ENCODE assay signal across 37 cellular contexts in the genomic region with DNA sequence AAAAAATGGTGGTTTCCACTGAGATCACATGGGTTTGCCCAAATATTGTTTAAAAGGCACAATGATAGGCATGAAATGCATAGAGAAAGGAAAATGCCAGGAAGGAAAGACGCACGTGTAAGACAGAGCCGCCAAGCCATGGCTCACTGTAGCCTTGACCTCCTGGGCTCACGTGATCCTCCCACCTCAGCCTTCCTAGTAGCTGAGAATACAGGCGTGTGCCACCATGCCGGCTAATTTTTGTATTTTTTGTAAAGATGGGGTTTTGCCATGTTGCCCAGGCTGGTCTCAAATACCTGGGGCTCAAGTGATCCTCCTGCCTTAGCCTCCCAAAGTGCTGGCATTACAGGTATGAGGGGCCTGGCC. TPM values are rescaled to one million over a fixed set of nuclear protein-coding genes. Genes with fewer than 3 reads are reported as not detected.
"Had no signal": no experiment of that assay in that cellular context is flagged by ENCODE, and none has a peak within 500 bp of the region (broad histone marks: within the 10 kb centered on the region; RNA-seq: fewer than 3 reads in every experiment).

No MANE protein-coding gene starts in this region.

- DNase-seq: activated CD4-positive, alpha-beta T cell treated with anti-CD3 and anti-CD28 coated beads for 1 hour; activated CD4-positive, alpha-beta T cell treated with anti-CD3 and anti-CD28 coated beads, Interleukin-2, amount 10 ng/mL, durations not matched to agents 24 days and 14 days; activated CD4-positive, alpha-beta T cell treated with anti-CD3 and anti-CD28 coated beads, Interleukin-2, amount 50 U/mL, for 48 hours; activated CD4-positive, CD25-positive, alpha-beta regulatory T cell; activated CD8-positive, alpha-beta T cell treated with anti-CD3 and anti-CD28 coated beads, Interleukin-2, amount 10 ng/mL, durations not matched to agents 7 days and 5 days; activated gamma-delta T cell; activated naive CD4-positive, alpha-beta T cell treated with Interleukin-2 at 50 U/mL for 16 hours; activated T-cell treated with anti-CD3 and anti-CD28 coated beads, Interleukin-2, amount 50 U/mL, for 24 hours; aorta; brain microvascular endothelial cell; central memory CD4-positive, alpha-beta T cell; MM.1S; MV-4-11; NCI-H1092; NCI-H1436 treated with DMSO at 0.1 percent for 48 hours; NCI-H1694 treated with DMSO at 0.1 percent for 48 hours; NCI-H2029; NCI-H2171; NCI-H510A; NCI-H526; NCI-H748 treated with DMSO at 0.1 percent for 48 hours; NK-92 treated with Interleukin-12 subunit alpha and Interleukin-12 subunit beta, amount 100 ng/mL, for 24 hours; PC-9; SIG-M5; SW 1271; T-helper 1 cell; T-helper 2 cell; T-helper 9 cell; WERI-Rb-1 had no signal

- H3K4me2 ChIP-seq: PC-9 had no signal

- H3K36me3 ChIP-seq: brain microvascular endothelial cell, WERI-Rb-1 had no signal

- H3K27ac ChIP-seq: brain microvascular endothelial cell, PC-9, RWPE1, WERI-Rb-1 had no signal

- H3K9me3 Mint-ChIP-seq: activated CD4-positive, alpha-beta T cell treated with anti-CD3 and anti-CD28 coated beads, Interleukin-2, amount 10 ng/mL, durations not matched to agents 24 days and 14 days; activated naive CD4-positive, alpha-beta T cell treated with anti-CD3 and anti-CD28 coated beads, Interleukin-2, amount 50 U/mL, for 72 hours; activated T-cell treated with anti-CD3 and anti-CD28 coated beads, Interleukin-2, amount 50 U/mL, for 24 hours; activated T-helper 2 cell treated with anti-CD3 and anti-CD28 coated beads, Interferon-gamma antibody, Interleukin-2, Interleukin-4, amounts not matched to agents 10 μg/mL and 5 μg/mL and 100 μg/mL, durations not matched to agents 14 hours and 24 hours and 36 hours had no signal

- H3K4me3 Mint-ChIP-seq: activated CD4-positive, alpha-beta T cell treated with anti-CD3 and anti-CD28 coated beads, Interleukin-2, amount 10 ng/mL, durations not matched to agents 24 days and 14 days; activated CD8-positive, alpha-beta T cell treated with anti-CD3 and anti-CD28 coated beads, Interleukin-2, amount 10 ng/mL, durations not matched to agents 7 days and 5 days; activated T-cell treated with anti-CD3 and anti-CD28 coated beads, Interleukin-2, amount 50 U/mL, for 24 hours had no signal

- ATAC-seq: activated CD8-positive, alpha-beta T cell treated with anti-CD3 and anti-CD28 coated beads, Interleukin-2, amount 10 ng/mL, durations not matched to agents 7 days and 5 days; activated naive CD4-positive, alpha-beta T cell treated with anti-CD3 and anti-CD28 coated beads, Interleukin-2, amount 50 U/mL, for 72 hours; Right ventricle myocardium inferior; SK-N-SH treated with all-trans-retinoic acid at 6 μM for 48 hours had no signal

- H3K27ac Mint-ChIP-seq: activated CD4-positive, alpha-beta T cell treated with anti-CD3 and anti-CD28 coated beads, Interleukin-2, amount 10 ng/mL, durations not matched to agents 24 days and 14 days; activated CD8-positive, alpha-beta T cell treated with anti-CD3 and anti-CD28 coated beads, Interleukin-2, amount 10 ng/mL, durations not matched to agents 7 days and 5 days; activated T-cell treated with anti-CD3 and anti-CD28 coated beads, Interleukin-2, amount 50 U/mL, for 24 hours; activated T-helper 2 cell treated with anti-CD3 and anti-CD28 coated beads, Interferon-gamma antibody, Interleukin-2, Interleukin-4, amounts not matched to agents 10 μg/mL and 5 μg/mL and 100 μg/mL, durations not matched to agents 14 hours and 24 hours and 36 hours had no signal

- H3K36me3 Mint-ChIP-seq: activated naive CD4-positive, alpha-beta T cell treated with anti-CD3 and anti-CD28 coated beads, Interleukin-2, amount 50 U/mL, for 72 hours had no signal

- H3K4me3 ChIP-seq: PC-9 had no signal

RNA-seq across cellular contexts. Expression of a gene that starts 4.0 kb away (rescaled TPM):
- total RNA-seq: activated CD4-positive, alpha-beta T cell treated with anti-CD3 and anti-CD28 coated beads, Interleukin-2, amount 10 ng/mL, durations not matched to agents 24 days and 14 days; activated CD8-positive, alpha-beta T cell treated with anti-CD3 and anti-CD28 coated beads, Interleukin-2, amount 10 ng/mL, durations not matched to agents 7 days and 5 days; activated naive CD4-positive, alpha-beta T cell treated with anti-CD3 and anti-CD28 coated beads, Interleukin-2, amount 50 U/mL, for 72 hours; activated T-helper 2 cell treated with anti-CD3 and anti-CD28 coated beads, Interferon-gamma antibody, Interleukin-2, Interleukin-4, amounts not matched to agents 10 μg/mL and 5 μg/mL and 100 μg/mL, durations not matched to agents 14 hours and 24 hours and 36 hours; aorta; LHCN-M2; OCI-LY7; PC-9; Right ventricle myocardium inferior; SK-MEL-5 had no signal
- polyA plus RNA-seq: aorta had no signal

RNA-seq across cellular contexts. Expression of a gene that starts 5.2 kb away (rescaled TPM):
- total RNA-seq: activated T-helper 2 cell treated with anti-CD3 and anti-CD28 coated beads, Interferon-gamma antibody, Interleukin-2, Interleukin-4, amounts not matched to agents 10 μg/mL and 5 μg/mL and 100 μg/mL, durations not matched to agents 14 hours and 24 hours and 36 hours; LHCN-M2; OCI-LY7; PC-9; SK-MEL-5 had no signal
